Comparison of ENCODE assay signal across 1 cellular context in genomic region chr7:124776153-124776552, GRCh38.
TF ChIP-seq lines count a peak whose summit lies in the region.

No MANE protein-coding gene starts in this region.

TF ChIP-seq in HepG2, 621 proteins besides CTCF, POLR2A, EP300 and RAD21 (continued from another document):
- TF ChIP-seq NR2F2 (IDR thresholded peaks at IDR 0.05; ENCODE audit: borderline replicate concordance, low read depth) (peak; percentile 62; the same call in 1 of the 2 replicates), MBNL3 (CRISPR knock-in tag; conservative IDR thresholded peaks at IDR 0.05) (no peak), NCOA2 (CRISPR knock-in tag; IDR thresholded peaks at IDR 0.05) (peak; percentile 72), SRF (IDR thresholded peaks at IDR 0.05; ENCODE audit: low read depth, low read length) (peak; percentile 72; the same call in 1 of the 2 replicates), ZNF501 (CRISPR knock-in tag; IDR thresholded peaks at IDR 0.05) (no peak), MZF1 (CRISPR knock-in tag; IDR thresholded peaks at IDR 0.05; ENCODE audit: borderline replicate concordance) (no peak), GATAD2A (CRISPR knock-in tag; IDR thresholded peaks at IDR 0.05) (peak; percentile 24; the same call in 1 of the 2 replicates), ZNF670 (CRISPR knock-in tag; IDR thresholded peaks at IDR 0.05; ENCODE audit: borderline replicate concordance) (no peak), TCF7 (IDR thresholded peaks at IDR 0.05; ENCODE audit: low read depth) (peak; percentile 81), ARID5B (CRISPR knock-in tag; IDR thresholded peaks at IDR 0.05) (peak; percentile 84), ISL2 (CRISPR knock-in tag; IDR thresholded peaks at IDR 0.05) (peak; percentile 81), HMG20A (CRISPR knock-in tag; IDR thresholded peaks at IDR 0.05; ENCODE audit: borderline replicate concordance) (peak; percentile 21; the same call in 1 of the 2 replicates), DMTF1 (CRISPR knock-in tag; IDR thresholded peaks at IDR 0.05) (no peak), ELF3 (CRISPR knock-in tag; IDR thresholded peaks at IDR 0.05) (0 out of 2 replicates have a peak, but pooled peaks have one; percentile 16), TBX3 (IDR thresholded peaks at IDR 0.05; ENCODE audit: borderline replicate concordance) (peak; percentile 72), FOXA1 (IDR thresholded peaks at IDR 0.05) (no peak), FOXA1 (CRISPR knock-in tag; IDR thresholded peaks at IDR 0.05) (0 out of 2 replicates have a peak, but pooled peaks have one; percentile 24), SOX5 (CRISPR knock-in tag; IDR thresholded peaks at IDR 0.05; ENCODE audit: borderline replicate concordance) (peak; percentile 83; the same call in 1 of the 2 replicates), ZGPAT (CRISPR knock-in tag; IDR thresholded peaks at IDR 0.05) (peak; percentile 51; the same call in 1 of the 2 replicates), SOX13 (IDR thresholded peaks at IDR 0.05) (no peak), SOX13 (CRISPR knock-in tag; conservative IDR thresholded peaks at IDR 0.05 in 1 of 2, IDR thresholded peaks at IDR 0.05 in 1 of 2) (peak in 1 of 2 experiments; percentile 85; a peak in 2 of 4 replicates), ZMYM3 (CRISPR knock-in tag; IDR thresholded peaks at IDR 0.05) (no peak), CREM (IDR thresholded peaks at IDR 0.05) (peak; percentile 73), CREM (CRISPR knock-in tag; IDR thresholded peaks at IDR 0.05) (no peak), ZNF503 (CRISPR knock-in tag; IDR thresholded peaks at IDR 0.05) (peak; percentile 54; the same call in 1 of the 2 replicates), PPARG (CRISPR knock-in tag; conservative IDR thresholded peaks at IDR 0.05) (peak; percentile 28; the same call in 1 of the 2 replicates), RXRB (CRISPR knock-in tag; IDR thresholded peaks at IDR 0.05; ENCODE audit: borderline replicate concordance) (peak; percentile 52; the same call in 1 of the 2 replicates), ZNF281 (CRISPR knock-in tag; IDR thresholded peaks at IDR 0.05; ENCODE audit: borderline replicate concordance) (no peak), USF2 (IDR thresholded peaks at IDR 0.05; ENCODE audit: low read depth, low read length) (no peak), USF2 (CRISPR knock-in tag; IDR thresholded peaks at IDR 0.05; ENCODE audit: borderline replicate concordance) (peak; percentile 27; the same call in 1 of the 2 replicates), RARA (CRISPR knock-in tag; IDR thresholded peaks at IDR 0.05) (0 out of 2 replicates have a peak, but pooled peaks have one; percentile 49), FOXP1 (IDR thresholded peaks at IDR 0.05) (no peak), FOXP1 (CRISPR knock-in tag; IDR thresholded peaks at IDR 0.05) (peak; percentile 74), MIXL1 (CRISPR knock-in tag; IDR thresholded peaks at IDR 0.05) (peak; percentile 38; the same call in 1 of the 2 replicates), GATA4 (IDR thresholded peaks at IDR 0.05; ENCODE audit: borderline replicate concordance, low read depth) (peak; percentile 50; the same call in 1 of the 2 replicates), SIX4 (CRISPR knock-in tag; IDR thresholded peaks at IDR 0.05) (peak; percentile 59; the same call in 1 of the 2 replicates), ARID3A (IDR thresholded peaks at IDR 0.05; ENCODE audit: low read depth, low read length) (peak; percentile 84), NR2F6 (IDR thresholded peaks at IDR 0.05) (peak; percentile 25; the same call in 1 of the 2 replicates), NR2F6 (CRISPR knock-in tag; IDR thresholded peaks at IDR 0.05) (0 out of 2 replicates have a peak, but pooled peaks have one; percentile 27), SIX1 (CRISPR knock-in tag; IDR thresholded peaks at IDR 0.05; ENCODE audit: borderline replicate concordance) (peak; percentile 91; the same call in 1 of the 2 replicates), FOXA3 (CRISPR knock-in tag; IDR thresholded peaks at IDR 0.05) (peak; percentile 78), SAP130 (CRISPR knock-in tag; IDR thresholded peaks at IDR 0.05; ENCODE audit: low read depth) (peak; percentile 26; the same call in 1 of the 2 replicates)
